Comparison of ENCODE assay signal across 20 cellular contexts in genomic region chr2:195471807-195472206, GRCh38.
"Had no signal": no experiment of that assay in that cellular context is flagged by ENCODE, and none has a peak within 500 bp of the region (broad histone marks: within the 10 kb centered on the region; RNA-seq: fewer than 3 reads in every experiment).

No MANE protein-coding gene starts in this region.

- DNase-seq: cortex of kidney; dorsolateral prefrontal cortex; effector CD8-positive, alpha-beta T cell; foreskin melanocyte; heart right ventricle; hypothalamus; kidney glomerular epithelial cell; mammary epithelial cell; naive thymus-derived CD4-positive, alpha-beta T cell; nephron progenitor cell; right lobe of liver; stimulated activated CD4-positive, alpha-beta T cell treated with anti-CD3 and anti-CD28 coated beads, Interleukin-2, amount 100 ng/mL, for 24 hours; stimulated activated CD4-positive, alpha-beta T cell treated with anti-CD3 and anti-CD28 coated beads, Interleukin-4, amount 100 ng/mL, for 4 hours; stimulated activated naive B cell treated with anti-CD40 and anti-IgM and Interleukin-4, amounts not matched to agents 10 μg/mL and 1 μg/mL and 100 μg/mL, for 72 hours; stimulated activated naive CD8-positive, alpha-beta T cell treated with anti-CD3 and anti-CD28 coated beads, Interleukin-15, amount 100 ng/mL, for 72 hours; testis; transverse colon had no signal

- H2AFZ ChIP-seq: parathyroid adenoma had no signal

- H3K9ac ChIP-seq: parathyroid adenoma had no signal

- ATAC-seq: naive thymus-derived CD4-positive, alpha-beta T cell had no signal

- H3K27me3 ChIP-seq: right lobe of liver, testis, transverse colon had no signal

- H3K79me2 ChIP-seq: parathyroid adenoma had no signal

- H3K4me3 ChIP-seq: dorsolateral prefrontal cortex, heart right ventricle, prostate gland, right lobe of liver, testis, transverse colon had no signal

- H3K27ac ChIP-seq: dorsolateral prefrontal cortex, heart right ventricle, parathyroid adenoma, prostate gland, right lobe of liver, testis, transverse colon had no signal

- H3K4me1 ChIP-seq: parathyroid adenoma, prostate gland, right lobe of liver, testis, transverse colon had no signal

- H3K36me3 ChIP-seq: heart right ventricle, prostate gland, right lobe of liver, transverse colon had no signal

- FAIRE-seq: islet of Langerhans had no signal

- H3K9me3 ChIP-seq: prostate gland, right lobe of liver, testis, transverse colon had no signal
